Comparison of ENCODE assay signal across 8 cellular contexts in the genomic region with DNA sequence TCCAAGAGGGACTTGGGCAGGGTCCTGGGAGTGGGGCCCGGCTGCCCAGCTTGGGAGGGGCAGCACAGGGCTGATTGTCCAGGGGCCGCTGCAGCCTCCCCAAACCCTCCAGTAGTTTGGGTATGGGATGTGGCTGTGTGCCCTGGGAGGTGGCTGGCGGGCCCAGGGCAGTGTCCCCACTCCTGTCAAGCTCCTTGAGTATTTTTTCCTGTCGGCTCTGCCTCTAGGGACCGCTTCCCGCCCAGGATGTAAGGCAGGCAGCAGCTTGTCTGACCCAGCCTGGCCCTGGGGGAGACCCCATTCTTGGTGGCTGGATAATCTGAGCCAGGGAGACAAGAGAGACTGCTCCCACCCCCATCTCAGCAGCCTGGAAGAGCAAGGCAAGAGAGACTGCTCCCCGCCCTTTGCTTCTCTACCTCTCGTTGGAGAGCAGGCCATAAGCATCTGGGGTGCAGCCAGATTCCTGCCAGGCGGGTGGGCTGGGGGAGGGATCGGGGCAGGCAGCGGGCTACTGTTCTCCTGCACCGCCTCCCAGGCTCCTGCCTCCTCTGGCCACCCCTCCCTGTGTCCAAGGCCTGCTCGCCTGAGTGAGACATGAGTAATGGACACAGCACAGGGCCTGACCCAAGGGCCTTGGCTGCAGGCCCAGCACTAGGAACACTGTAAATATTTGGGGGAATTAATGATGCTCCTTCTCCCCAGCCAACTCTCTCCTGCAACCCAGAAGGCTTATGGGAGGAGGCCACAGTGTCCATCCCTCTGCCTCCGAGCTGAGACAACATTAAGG. TPM values are rescaled to one million over a fixed set of nuclear protein-coding genes. Genes with fewer than 3 reads are reported as not detected.
DNase-seq lines count a peak whose midpoint lies in the region; ATAC-seq and TF ChIP-seq lines count a peak whose summit lies in the region.
"Had no signal": no experiment of that assay in that cellular context is flagged by ENCODE, and none has a peak within 500 bp of the region (broad histone marks: within the 10 kb centered on the region; RNA-seq: fewer than 3 reads in every experiment).

No MANE protein-coding gene starts in this region.

- in situ Hi-C loops in mammary epithelial cell (cut with MboI; ENCODE audit: low sequenced_read_pairs in 2 of 2), result no loop called here

- TF ChIP-seq RAD21 in Ishikawa (IDR thresholded peaks at IDR 0.05; ENCODE audit: low read depth), result peak; percentile 20; the same call in 1 of the 2 replicates

- H3K4me1 ChIP-seq in mammary epithelial cell (ENCODE audit: insufficient read depth, low read length) (peaks cover 24% of the 10 kb centered on the region), thymus (ENCODE audit: control insufficient read depth, insufficient read depth, low read length) (no peaks in the 10 kb centered on the region)

- no TSS peak for BruUV-seq in mammary epithelial cell (replicated peaks; lab: Mats Ljungman, UMichigan)

- ATAC-seq in left colon (peak; percentile 43), GM18858 (IDR thresholded peaks at IDR 0.05; ENCODE audit: unreplicated experiment) (no peak)

- no peaks in the 10 kb centered on the region for H3K79me2 ChIP-seq in mammary epithelial cell (ENCODE audit: insufficient read depth, low read length)

- peak; percentile 67 for TF ChIP-seq EP300 in Ishikawa (IDR thresholded peaks at IDR 0.05; ENCODE audit: borderline replicate concordance)

- peak; percentile 69 for DNase-seq in mammary epithelial cell
- peak; percentile 34 to 71 for DNase-seq in left colon
- no peak for DNase-seq in NCI-H2227 treated with DMSO at 0.1 percent for 48 hours (lab: John Stamatoyannopoulos, UW)
- no peak for DNase-seq in activated CD8-positive, alpha-beta memory T cell treated with anti-CD3 and anti-CD28 coated beads, Interleukin-2, amount 50 U/mL, for 48 hours

- H3K27me3 ChIP-seq in mammary epithelial cell (ENCODE audit: insufficient read depth, low read length) (no peaks in the 10 kb centered on the region), thymus (ENCODE audit: control insufficient read depth, insufficient read depth) (no peaks in the 10 kb centered on the region)

- no peak overlapping the region for H3K4me3 ChIP-seq in mammary epithelial cell (replicated peaks in 1 of 3; ENCODE audit: insufficient read depth in 1 of 3, low read depth in 2 of 3, low read length in 3 of 3)
- no peak overlapping the region for H3K4me3 ChIP-seq in thymus (ENCODE audit: low read length)

- H3K9me3 ChIP-seq in mammary epithelial cell (replicated peaks; ENCODE audit: insufficient read depth, low read length) (no peaks in the 10 kb centered on the region), thymus (ENCODE audit: control insufficient read depth) (no peaks in the 10 kb centered on the region)

- intact Hi-C loops in mammary epithelial cell (cut with micrococcal nuclease) (loop anchor here (1.0 kb wide), 1 partner anchor 9 kb away; no protein-coding TSS in a partner anchor), left colon (cut with DNase I, micrococcal nuclease) (no loop called here)

- H3K4me2 ChIP-seq in mammary epithelial cell (ENCODE audit: insufficient read depth, low read depth, low read length), result peak overlapping the region; percentile 72

- TF ChIP-seq CTCF in mammary epithelial cell (conservative IDR thresholded peaks at IDR 0.05 in 1 of 2, IDR thresholded peaks at IDR 0.05 in 1 of 2; ENCODE audit: extremely low read depth in 1 of 2, insufficient read depth in 1 of 2, low read depth in 1 of 2, low read length in 2 of 2), result peak in 1 of 2 donors; percentile 6

- CTCF ChIA-PET in mammary epithelial cell (lab: Charles Lee; ENCODE audit: low non-redundant PET), result interaction anchor here (0.6 kb wide), 1 partner anchor 39 kb away, joined by 3 read pairs; no protein-coding TSS in a partner anchor

- no peaks in the 10 kb centered on the region for H3K36me3 ChIP-seq in mammary epithelial cell (ENCODE audit: insufficient read depth, low read length)
- no peaks in the 10 kb centered on the region for H3K36me3 ChIP-seq in thymus (ENCODE audit: control insufficient read depth, insufficient read depth)

- H3K9ac ChIP-seq in mammary epithelial cell (ENCODE audit: insufficient read depth, low read length), result no peak overlapping the region

- no peaks in the 10 kb centered on the region for H4K20me1 ChIP-seq in mammary epithelial cell (ENCODE audit: insufficient read depth, low read length)

- WGBS in mammary epithelial cell (ENCODE audit: low coverage, missing lambda C conversion rate), result 17% methylated on average over 8 of the region's 14 CpGs
- WGBS in thymus, result 89% methylated on average over 14 of the region's 14 CpGs

- H2AFZ ChIP-seq in mammary epithelial cell (ENCODE audit: low read depth, low read length), result peak overlapping the region; percentile 83

- dilution Hi-C loops in mammary epithelial cell (cut with HindIII; ENCODE audit: low sequenced_read_pairs), result no loop called here

- peak overlapping the region; percentile 45 for H3K27ac ChIP-seq in mammary epithelial cell (ENCODE audit: insufficient read depth, low read depth, low read length)
- H3K27ac ChIP-seq in thymus (ENCODE audit: low read depth), result peak overlapping the region; percentile 33

TF ChIP-seq in Ishikawa, 13 proteins besides CTCF, POLR2A, EP300 and RAD21:
- no peak; the same call in 1 of the 2 replicates for TF ChIP-seq TEAD4 (IDR thresholded peaks at IDR 0.05)
- TF ChIP-seq, protein P1, sequence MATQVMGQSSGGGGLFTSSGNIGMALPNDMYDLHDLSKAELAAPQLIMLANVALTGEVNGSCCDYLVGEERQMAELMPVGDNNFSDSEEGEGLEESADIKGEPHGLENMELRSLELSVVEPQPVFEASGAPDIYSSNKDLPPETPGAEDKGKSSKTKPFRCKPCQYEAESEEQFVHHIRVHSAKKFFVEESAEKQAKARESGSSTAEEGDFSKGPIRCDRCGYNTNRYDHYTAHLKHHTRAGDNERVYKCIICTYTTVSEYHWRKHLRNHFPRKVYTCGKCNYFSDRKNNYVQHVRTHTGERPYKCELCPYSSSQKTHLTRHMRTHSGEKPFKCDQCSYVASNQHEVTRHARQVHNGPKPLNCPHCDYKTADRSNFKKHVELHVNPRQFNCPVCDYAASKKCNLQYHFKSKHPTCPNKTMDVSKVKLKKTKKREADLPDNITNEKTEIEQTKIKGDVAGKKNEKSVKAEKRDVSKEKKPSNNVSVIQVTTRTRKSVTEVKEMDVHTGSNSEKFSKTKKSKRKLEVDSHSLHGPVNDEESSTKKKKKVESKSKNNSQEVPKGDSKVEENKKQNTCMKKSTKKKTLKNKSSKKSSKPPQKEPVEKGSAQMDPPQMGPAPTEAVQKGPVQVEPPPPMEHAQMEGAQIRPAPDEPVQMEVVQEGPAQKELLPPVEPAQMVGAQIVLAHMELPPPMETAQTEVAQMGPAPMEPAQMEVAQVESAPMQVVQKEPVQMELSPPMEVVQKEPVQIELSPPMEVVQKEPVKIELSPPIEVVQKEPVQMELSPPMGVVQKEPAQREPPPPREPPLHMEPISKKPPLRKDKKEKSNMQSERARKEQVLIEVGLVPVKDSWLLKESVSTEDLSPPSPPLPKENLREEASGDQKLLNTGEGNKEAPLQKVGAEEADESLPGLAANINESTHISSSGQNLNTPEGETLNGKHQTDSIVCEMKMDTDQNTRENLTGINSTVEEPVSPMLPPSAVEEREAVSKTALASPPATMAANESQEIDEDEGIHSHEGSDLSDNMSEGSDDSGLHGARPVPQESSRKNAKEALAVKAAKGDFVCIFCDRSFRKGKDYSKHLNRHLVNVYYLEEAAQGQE (IDR thresholded peaks at IDR 0.05; ENCODE audit: low read depth), result no peak
- peak; percentile 44; the same call in 1 of the 2 replicates for TF ChIP-seq FOXM1 (IDR thresholded peaks at IDR 0.05; ENCODE audit: borderline replicate concordance, low read depth)
- no peak for TF ChIP-seq YY1 (IDR thresholded peaks at IDR 0.05; ENCODE audit: low read depth)
- TF ChIP-seq NFIC (IDR thresholded peaks at IDR 0.05), result peak; percentile 91
- TF ChIP-seq TCF12 (IDR thresholded peaks at IDR 0.05; ENCODE audit: low read depth), result peak; percentile 80
- peak; percentile 42 for TF ChIP-seq ZBTB7A (IDR thresholded peaks at IDR 0.05; ENCODE audit: low read depth)
- TF ChIP-seq, protein P2, sequence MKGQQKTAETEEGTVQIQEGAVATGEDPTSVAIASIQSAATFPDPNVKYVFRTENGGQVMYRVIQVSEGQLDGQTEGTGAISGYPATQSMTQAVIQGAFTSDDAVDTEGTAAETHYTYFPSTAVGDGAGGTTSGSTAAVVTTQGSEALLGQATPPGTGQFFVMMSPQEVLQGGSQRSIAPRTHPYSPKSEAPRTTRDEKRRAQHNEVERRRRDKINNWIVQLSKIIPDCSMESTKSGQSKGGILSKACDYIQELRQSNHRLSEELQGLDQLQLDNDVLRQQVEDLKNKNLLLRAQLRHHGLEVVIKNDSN (IDR thresholded peaks at IDR 0.05), result no peak
- TF ChIP-seq, protein P3, sequence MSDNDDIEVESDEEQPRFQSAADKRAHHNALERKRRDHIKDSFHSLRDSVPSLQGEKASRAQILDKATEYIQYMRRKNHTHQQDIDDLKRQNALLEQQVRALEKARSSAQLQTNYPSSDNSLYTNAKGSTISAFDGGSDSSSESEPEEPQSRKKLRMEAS (IDR thresholded peaks at IDR 0.05), result peak; percentile 40; the same call in 1 of the 2 replicates

RNA-seq across cellular contexts. Expression of a gene that starts 18.4 kb away (rescaled TPM):
- total RNA-seq in mammary epithelial cell (1,000 to 10,000 TPM; 1,418 to 2,030 TPM), left colon (100 to 1,000 TPM; 130 to 170 TPM)
- polyA plus RNA-seq in mammary epithelial cell (1,026 TPM), thymus (27.7 TPM)
- 2,074 TPM for polyA minus RNA-seq in mammary epithelial cell

RNA-seq across cellular contexts. Expression of a gene that starts 42.5 kb away (rescaled TPM):
- total RNA-seq in mammary epithelial cell (under 1 TPM; 0.33 to 0.42 TPM), left colon (not detected)
- polyA plus RNA-seq in mammary epithelial cell (0.18 TPM), thymus (1.1 TPM)
- not detected for polyA minus RNA-seq in mammary epithelial cell
- total RNA-seq: epithelial cell of proximal tubule had no signal

RNA-seq across cellular contexts. Expression of a gene that starts 57.6 kb away (rescaled TPM):
- total RNA-seq in mammary epithelial cell, result 10 to 100 TPM; 18.2 to 24.8 TPM
- polyA plus RNA-seq in mammary epithelial cell, result 7.7 TPM
- 13.5 TPM for polyA minus RNA-seq in mammary epithelial cell
- total RNA-seq in left colon, result 10 to 100 TPM; 59.5 to 71.4 TPM
- polyA plus RNA-seq in thymus, result 14.5 TPM

Comparison
In these comparisons a context has a peak if more than half of its experiments do, and no peak if none do; other contexts are left out.
1. DNase-seq: peak in mammary epithelial cell (single experiment) and left colon (2 of 2); none in NCI-H2227 treated with DMSO at 0.1 percent for 48 hours (single experiment) and activated CD8-positive, alpha-beta memory T cell treated with anti-CD3 and anti-CD28 coated beads, Interleukin-2, amount 50 U/mL, for 48 hours (single experiment).
2. RNA of a gene that starts 18.4 kb away (total RNA-seq): 1,418 to 2,030 TPM in mammary epithelial cell; 130 to 170 TPM in left colon; every median in the first group is over 4 times any median in the second.